10 cellular contexts compared by ENCODE assay signal in genomic region chr20:21018576-21018975, GRCh38.
"Had no signal": no experiment of that assay in that cellular context is flagged by ENCODE, and none has a peak within 500 bp of the region (broad histone marks: within the 10 kb centered on the region; RNA-seq: fewer than 3 reads in every experiment).

No MANE protein-coding gene starts in this region.

- FAIRE-seq: K562 had no signal

- H3K27ac ChIP-seq: GM23248, HL-60 had no signal

- H3K9me3 ChIP-seq: HAP-1 had no signal

- ATAC-seq: HCT116, K562 had no signal

- H2AFZ ChIP-seq: GM23248 had no signal

- H3K36me3 ChIP-seq: HAP-1 had no signal

- H3K4me1 ChIP-seq: HAP-1 had no signal

- H3K4me3 ChIP-seq: GM23248, HAP-1, K562 had no signal

- DNase-seq: GM23248, GOT3, H7, HFFc6, IMR-90, KG1 had no signal

- H3K9ac ChIP-seq: GM23248 had no signal
